In the genomic region with DNA sequence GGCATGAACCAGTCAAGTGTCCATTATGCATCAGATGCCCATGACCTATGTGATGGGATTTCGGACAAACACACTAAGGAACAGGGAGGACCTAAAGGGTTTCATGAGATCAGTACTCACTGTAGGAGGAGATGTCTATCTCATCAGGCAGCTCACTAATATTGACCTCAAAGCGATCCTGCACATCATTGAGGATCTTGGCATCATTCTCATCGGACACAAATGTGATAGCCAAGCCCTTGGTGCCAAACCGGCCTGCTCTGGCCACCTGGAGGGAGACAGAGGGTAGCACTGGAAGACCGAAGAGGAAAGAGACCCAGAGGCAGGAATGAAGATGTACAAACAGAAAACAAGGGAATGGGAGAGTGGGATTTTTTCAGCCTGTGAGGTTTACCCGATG, we compare ENCODE assay signal across 16 cellular contexts. TPM values are rescaled to one million over a fixed set of nuclear protein-coding genes. Genes with fewer than 3 reads are reported as not detected.
"Had no signal": no experiment of that assay in that cellular context is flagged by ENCODE, and none has a peak within 500 bp of the region (broad histone marks: within the 10 kb centered on the region; RNA-seq: fewer than 3 reads in every experiment).

No MANE protein-coding gene starts in this region.

- H3K9me3 Mint-ChIP-seq: activated CD4-positive, alpha-beta memory T cell treated with anti-CD3 and anti-CD28 coated beads, Interleukin-2, amount 10 ng/mL, durations not matched to agents 7 days and 5 days; stimulated activated memory B cell treated with anti-CD40 and anti-IgM and Interleukin-4, amounts not matched to agents 10 μg/mL and 1 μg/mL and 100 μg/mL, for 72 hours had no signal

- DNase-seq: activated CD4-positive, alpha-beta memory T cell treated with anti-CD3 and anti-CD28 coated beads, Interleukin-2, amount 10 ng/mL, durations not matched to agents 7 days and 5 days; activated CD4-positive, CD25-positive, alpha-beta regulatory T cell treated with anti-CD3 and anti-CD28 coated beads, Interleukin-2, amount 50 U/mL, for 72 hours; activated CD8-positive, alpha-beta memory T cell treated with anti-CD3 and anti-CD28 coated beads, Interleukin-2, amount 50 U/mL, for 4 hours; activated naive CD4-positive, alpha-beta T cell treated with Interleukin-2 at 50 U/mL for 16 hours; caudate nucleus; effector memory CD4-positive, alpha-beta T cell; erythroblast; hypothalamus; kidney glomerular epithelial cell; T-helper 2 cell had no signal

- H3K4me3 ChIP-seq: skin epidermis, tibial nerve had no signal

- H3K9me3 ChIP-seq: tibial nerve had no signal

- H3K27me3 ChIP-seq: tibial nerve had no signal

- H3K27ac Mint-ChIP-seq: activated CD4-positive, alpha-beta memory T cell treated with anti-CD3 and anti-CD28 coated beads, Interleukin-2, amount 10 ng/mL, durations not matched to agents 7 days and 5 days; stimulated activated memory B cell treated with anti-CD40 and anti-IgM and Interleukin-4, amounts not matched to agents 10 μg/mL and 1 μg/mL and 100 μg/mL, for 72 hours had no signal

- H3K27ac ChIP-seq: skin epidermis, tibial nerve had no signal

- H3K4me3 Mint-ChIP-seq: activated CD4-positive, alpha-beta memory T cell treated with anti-CD3 and anti-CD28 coated beads, Interleukin-2, amount 10 ng/mL, durations not matched to agents 7 days and 5 days; stimulated activated memory B cell treated with anti-CD40 and anti-IgM and Interleukin-4, amounts not matched to agents 10 μg/mL and 1 μg/mL and 100 μg/mL, for 72 hours had no signal

- ATAC-seq: stimulated activated memory B cell treated with anti-CD40 and anti-IgM and Interleukin-4, amounts not matched to agents 10 μg/mL and 1 μg/mL and 100 μg/mL, for 72 hours had no signal

- H3K27me3 Mint-ChIP-seq: activated CD4-positive, alpha-beta memory T cell treated with anti-CD3 and anti-CD28 coated beads, Interleukin-2, amount 10 ng/mL, durations not matched to agents 7 days and 5 days; stimulated activated memory B cell treated with anti-CD40 and anti-IgM and Interleukin-4, amounts not matched to agents 10 μg/mL and 1 μg/mL and 100 μg/mL, for 72 hours had no signal

RNA-seq across cellular contexts. Expression of a gene that starts 1.9 kb away (rescaled TPM):
- total RNA-seq: activated CD4-positive, alpha-beta memory T cell treated with anti-CD3 and anti-CD28 coated beads, Interleukin-2, amount 10 ng/mL, durations not matched to agents 7 days and 5 days; glomerular endothelial cell; lower leg skin; tibial nerve had no signal
- polyA plus RNA-seq: adipose tissue had no signal
